26 cellular contexts compared by ENCODE assay signal in the genomic region with DNA sequence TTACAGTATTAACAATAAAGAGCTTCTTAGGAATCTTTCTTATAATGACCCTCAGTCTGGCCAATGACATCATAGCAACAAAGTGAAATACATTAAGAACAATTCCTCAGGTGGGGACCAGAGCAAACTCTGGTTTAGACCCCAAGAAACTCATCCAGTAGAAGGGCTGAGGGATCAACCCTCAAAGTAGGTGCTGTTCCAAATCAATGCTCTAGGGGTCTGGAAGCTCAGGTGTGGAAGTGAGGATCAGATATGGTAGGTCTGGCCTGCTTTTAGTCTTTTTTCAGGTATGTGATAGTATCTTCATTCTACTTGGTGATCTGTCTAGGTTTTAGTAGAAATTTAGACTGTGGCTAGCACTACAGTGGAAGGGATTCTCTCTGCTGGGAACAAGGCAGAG.
DNase-seq lines count a peak whose midpoint lies in the region; ATAC-seq and TF ChIP-seq lines count a peak whose summit lies in the region.
"Had no signal": no experiment of that assay in that cellular context is flagged by ENCODE, and none has a peak within 500 bp of the region (broad histone marks: within the 10 kb centered on the region; RNA-seq: fewer than 3 reads in every experiment).

No MANE protein-coding gene starts in this region.

- H3K27ac Mint-ChIP-seq in WTC11, result no peak overlapping the region
- H3K27ac Mint-ChIP-seq: progenitor cell of endocrine pancreas; stimulated activated memory B cell treated with anti-CD40 and anti-IgM and Interleukin-4, amounts not matched to agents 10 μg/mL and 1 μg/mL and 100 μg/mL, for 72 hours; T-helper 2 cell treated with Interferon-gamma antibody and Interleukin-4, amounts not matched to agents 5 μg/mL and 100 μg/mL, for 36 hours had no signal

- TF ChIP-seq CTCF in GM12864 (IDR thresholded peaks at IDR 0.05; ENCODE audit: low read depth, low read length, missing control alignments), result peak; percentile 35
- no peak for TF ChIP-seq CTCF in WTC11 (IDR thresholded peaks at IDR 0.05)
- no peak for TF ChIP-seq CTCF in transverse colon (IDR thresholded peaks at IDR 0.05)
- TF ChIP-seq CTCF in esophagus squamous epithelium (IDR thresholded peaks at IDR 0.05), result no peak

- H3K18ac ChIP-seq in mesendoderm (ENCODE audit: low read length), result no peak overlapping the region

- no peak overlapping the region for H3K9ac ChIP-seq in mesendoderm (ENCODE audit: low read length)
- H3K9ac ChIP-seq: BLaER1 treated with 17β-estradiol and CSF1 and Interleukin-3, amounts not matched to agents 10 nM and 100 nM had no signal

- intact Hi-C loops in transverse colon (cut with DNase I; ENCODE audit: low total_unique reads), result no loop called here
- intact Hi-C loops in esophagus squamous epithelium (cut with DNase I), result no loop called here

- POLR2A ChIA-PET in HEK293T (lab: Yijun Ruan, JAX) (no interaction called here), WTC11 (lab: Charles Lee) (interaction anchor here (1.0 kb wide), 1 partner anchor 167 kb away, joined by 4 read pairs; no protein-coding TSS in a partner anchor)

- no peak overlapping the region for H2BK15ac ChIP-seq in mesendoderm (replicated peaks; ENCODE audit: low read depth)

- H3K36me3 ChIP-seq in mesendoderm (ENCODE audit: control insufficient read depth, insufficient read depth, low read length) (no peaks in the 10 kb centered on the region), transverse colon (no peaks in the 10 kb centered on the region), esophagus squamous epithelium (no peaks in the 10 kb centered on the region)
- H3K36me3 ChIP-seq: BLaER1 treated with 17β-estradiol and CSF1 and Interleukin-3, amounts not matched to agents 10 nM and 100 nM; gastrocnemius medialis; left lung; sigmoid colon; thoracic aorta had no signal

- no peaks in the 10 kb centered on the region for H3K9me3 Mint-ChIP-seq in WTC11
- H3K9me3 Mint-ChIP-seq: stimulated activated memory B cell treated with anti-CD40 and anti-IgM and Interleukin-4, amounts not matched to agents 10 μg/mL and 1 μg/mL and 100 μg/mL, for 72 hours; T-helper 2 cell treated with Interferon-gamma antibody and Interleukin-4, amounts not matched to agents 5 μg/mL and 100 μg/mL, for 36 hours had no signal

- no peak overlapping the region for H2AK5ac ChIP-seq in mesendoderm (ENCODE audit: low read length)

- no peak for DNase-seq in GM12864 (ENCODE audit: low read depth)
- DNase-seq in HEK293T (ENCODE audit: extremely low spot score), result peak; percentile 17
- no peak for DNase-seq in WTC11 (ENCODE audit: low spot score)
- DNase-seq in mesendoderm, result peak; percentile 18
- DNase-seq in transverse colon, result no peak
- DNase-seq in AG08396 (ENCODE audit: low spot score), result no peak
- no peak for DNase-seq in esophagus squamous epithelium (lab: John Stamatoyannopoulos, UW)
- DNase-seq: activated CD4-positive, alpha-beta T cell treated with anti-CD3 and anti-CD28 coated beads for 48 hours; activated CD8-positive, alpha-beta memory T cell treated with anti-CD3 and anti-CD28 coated beads for 24 hours; activated gamma-delta T cell treated with Interleukin-2 at 50 U/mL for 16 hours; activated T-cell treated with anti-CD3 and anti-CD28 coated beads, Interleukin-2, amount 50 U/mL, for 1 hour; central memory CD4-positive, alpha-beta T cell; DMS79 treated with DMSO at 0.1 percent for 48 hours; gastrocnemius medialis; hippocampal formation; left lung; mesenchymal stem cell; NCI-H1694; NCI-H446 treated with DMSO at 0.1 percent for 48 hours; sigmoid colon; stimulated activated CD4-positive, alpha-beta T cell treated with anti-CD3 and anti-CD28 coated beads, Interleukin-4, amount 100 ng/mL, for 24 hours had no signal

- H4K5ac ChIP-seq in mesendoderm (ENCODE audit: low read length), result no peak overlapping the region

- no peak overlapping the region for H3K56ac ChIP-seq in mesendoderm (ENCODE audit: low read length)

- no peak overlapping the region for H3K4ac ChIP-seq in mesendoderm (ENCODE audit: low read depth, low read length)

- H3K79me1 ChIP-seq in mesendoderm (ENCODE audit: low read length), result no peaks in the 10 kb centered on the region

- CTCF ChIA-PET in HEK293T (lab: Yijun Ruan, JAX), result no interaction called here
- CTCF ChIA-PET in WTC11 (lab: Charles Lee), result interaction anchor here (1.0 kb wide), 2 partner anchors 97 to 122 kb away, joined by 3 to 4 read pairs; no protein-coding TSS in a partner anchor

- H3K4me3 ChIP-seq in GM12864 (ENCODE audit: low read depth, low read length) (no peak overlapping the region), mesendoderm (ENCODE audit: low read length) (no peak overlapping the region), transverse colon (no peak overlapping the region), esophagus squamous epithelium (no peak overlapping the region)
- H3K4me3 ChIP-seq: BLaER1 treated with 17β-estradiol and CSF1 and Interleukin-3, amounts not matched to agents 10 nM and 100 nM; gastrocnemius medialis; left lung; sigmoid colon; thoracic aorta had no signal

- H2BK120ac ChIP-seq in mesendoderm (ENCODE audit: low read depth, low read length), result no peak overlapping the region

- H2BK5ac ChIP-seq in mesendoderm (ENCODE audit: low read length), result no peak overlapping the region

- H3K79me2 ChIP-seq in mesendoderm (ENCODE audit: control insufficient read depth, insufficient read depth, low read length), result no peaks in the 10 kb centered on the region

- no peak overlapping the region for H3K4me3 Mint-ChIP-seq in WTC11
- H3K4me3 Mint-ChIP-seq: stimulated activated memory B cell treated with anti-CD40 and anti-IgM and Interleukin-4, amounts not matched to agents 10 μg/mL and 1 μg/mL and 100 μg/mL, for 72 hours; T-helper 2 cell treated with Interferon-gamma antibody and Interleukin-4, amounts not matched to agents 5 μg/mL and 100 μg/mL, for 36 hours had no signal

- in situ Hi-C loops in transverse colon (cut with MboI; ENCODE audit: low pct_ligation_motif_present in 1 of 4, low pct_unique_long_range_greater_than_20kb in 1 of 4, low sequenced_read_pairs in 3 of 4), result no loop called here

- TF ChIP-seq POLR2A in transverse colon (IDR thresholded peaks at IDR 0.05) (no peak), esophagus squamous epithelium (IDR thresholded peaks at IDR 0.05) (no peak)

- no peaks in the 10 kb centered on the region for H3K27me3 Mint-ChIP-seq in WTC11 (ENCODE audit: low read depth)
- H3K27me3 Mint-ChIP-seq: progenitor cell of endocrine pancreas had no signal

- no peak overlapping the region for H4K8ac ChIP-seq in mesendoderm (ENCODE audit: low read depth, low read length)

- H3K23ac ChIP-seq in mesendoderm (ENCODE audit: low read length), result no peak overlapping the region

- H3K27me3 ChIP-seq in mesendoderm (ENCODE audit: insufficient read depth, low read length, poor library complexity) (no peaks in the 10 kb centered on the region), transverse colon (no peaks in the 10 kb centered on the region), esophagus squamous epithelium (no peaks in the 10 kb centered on the region)
- H3K27me3 ChIP-seq: BLaER1 treated with 17β-estradiol and CSF1 and Interleukin-3, amounts not matched to agents 10 nM and 100 nM; gastrocnemius medialis; left lung; sigmoid colon had no signal

- H3K4me1 Mint-ChIP-seq in WTC11, result no peaks in the 10 kb centered on the region
- H3K4me1 Mint-ChIP-seq: stimulated activated memory B cell treated with anti-CD40 and anti-IgM and Interleukin-4, amounts not matched to agents 10 μg/mL and 1 μg/mL and 100 μg/mL, for 72 hours had no signal

- no peaks in the 10 kb centered on the region for H3K4me1 ChIP-seq in mesendoderm (ENCODE audit: control insufficient read depth, low read depth, low read length)
- H3K4me1 ChIP-seq in transverse colon, result no peaks in the 10 kb centered on the region
- H3K4me1 ChIP-seq in esophagus squamous epithelium, result no peaks in the 10 kb centered on the region
- H3K4me1 ChIP-seq: BLaER1 treated with 17β-estradiol and CSF1 and Interleukin-3, amounts not matched to agents 10 nM and 100 nM; gastrocnemius medialis; left lung; sigmoid colon had no signal

- no peak for TF ChIP-seq EP300 in transverse colon (IDR thresholded peaks at IDR 0.05; ENCODE audit: low read depth)

- H3K4me2 ChIP-seq in mesendoderm (ENCODE audit: low read length), result no peak overlapping the region
- H3K4me2 ChIP-seq: BLaER1 treated with 17β-estradiol and CSF1 and Interleukin-3, amounts not matched to agents 10 nM and 100 nM had no signal

- H3K27ac ChIP-seq in mesendoderm (ENCODE audit: low read depth, low read length) (no peak overlapping the region), transverse colon (no peak overlapping the region), esophagus squamous epithelium (no peak overlapping the region)
- H3K27ac ChIP-seq: BLaER1 treated with 17β-estradiol and CSF1 and Interleukin-3, amounts not matched to agents 10 nM and 100 nM; gastrocnemius medialis; left lung; sigmoid colon; thoracic aorta had no signal

- H3K36me3 Mint-ChIP-seq in WTC11, result no peaks in the 10 kb centered on the region
- H3K36me3 Mint-ChIP-seq: stimulated activated memory B cell treated with anti-CD40 and anti-IgM and Interleukin-4, amounts not matched to agents 10 μg/mL and 1 μg/mL and 100 μg/mL, for 72 hours had no signal

- H3K9me3 ChIP-seq in transverse colon, result no peaks in the 10 kb centered on the region
- no peaks in the 10 kb centered on the region for H3K9me3 ChIP-seq in esophagus squamous epithelium
- H3K9me3 ChIP-seq: BLaER1 treated with 17β-estradiol and CSF1 and Interleukin-3, amounts not matched to agents 10 nM and 100 nM; gastrocnemius medialis; left lung; sigmoid colon; thoracic aorta had no signal

- peak; percentile 96 for ATAC-seq in WTC11
- ATAC-seq: gastrocnemius medialis, left lung had no signal

TF ChIP-seq in HEK293T, 16 proteins besides CTCF, POLR2A, EP300 and RAD21:
- TF ChIP-seq NFRKB (IDR thresholded peaks at IDR 0.05), result no peak
- no peak for TF ChIP-seq SP1 (IDR thresholded peaks at IDR 0.05)
- no peak for TF ChIP-seq BHLHE40 (IDR thresholded peaks at IDR 0.05; ENCODE audit: borderline replicate concordance)
- TF ChIP-seq L3MBTL2 (conservative IDR thresholded peaks at IDR 0.05), result no peak

TF ChIP-seq in WTC11, 78 proteins besides CTCF, POLR2A, EP300 and RAD21 (continues in another document):
- TF ChIP-seq ZNF138 (CRISPR knock-in tag; conservative IDR thresholded peaks at IDR 0.05) (no peak), SP1 (CRISPR knock-in tag; conservative IDR thresholded peaks at IDR 0.05) (no peak)
- TF ChIP-seq, protein P1, sequence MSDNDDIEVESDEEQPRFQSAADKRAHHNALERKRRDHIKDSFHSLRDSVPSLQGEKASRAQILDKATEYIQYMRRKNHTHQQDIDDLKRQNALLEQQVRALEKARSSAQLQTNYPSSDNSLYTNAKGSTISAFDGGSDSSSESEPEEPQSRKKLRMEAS (CRISPR knock-in tag; IDR thresholded peaks at IDR 0.05), result no peak
- TF ChIP-seq, protein P2, sequence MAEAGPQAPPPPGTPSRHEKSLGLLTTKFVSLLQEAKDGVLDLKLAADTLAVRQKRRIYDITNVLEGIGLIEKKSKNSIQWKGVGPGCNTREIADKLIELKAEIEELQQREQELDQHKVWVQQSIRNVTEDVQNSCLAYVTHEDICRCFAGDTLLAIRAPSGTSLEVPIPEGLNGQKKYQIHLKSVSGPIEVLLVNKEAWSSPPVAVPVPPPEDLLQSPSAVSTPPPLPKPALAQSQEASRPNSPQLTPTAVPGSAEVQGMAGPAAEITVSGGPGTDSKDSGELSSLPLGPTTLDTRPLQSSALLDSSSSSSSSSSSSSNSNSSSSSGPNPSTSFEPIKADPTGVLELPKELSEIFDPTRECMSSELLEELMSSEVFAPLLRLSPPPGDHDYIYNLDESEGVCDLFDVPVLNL (CRISPR knock-in tag; IDR thresholded peaks at IDR 0.05; ENCODE audit: borderline replicate concordance, low read depth), result no peak

Comparison
In these comparisons a context has a peak if more than half of its experiments do, and no peak if none do; other contexts are left out.
1. DNase-seq: peak in HEK293T (single experiment) and mesendoderm (single experiment); none in GM12864 (single experiment), WTC11 (single experiment), transverse colon (single experiment), AG08396 (single experiment) and esophagus squamous epithelium (single experiment).